ENCODE assay signal across 1 cellular context in the genomic region with DNA sequence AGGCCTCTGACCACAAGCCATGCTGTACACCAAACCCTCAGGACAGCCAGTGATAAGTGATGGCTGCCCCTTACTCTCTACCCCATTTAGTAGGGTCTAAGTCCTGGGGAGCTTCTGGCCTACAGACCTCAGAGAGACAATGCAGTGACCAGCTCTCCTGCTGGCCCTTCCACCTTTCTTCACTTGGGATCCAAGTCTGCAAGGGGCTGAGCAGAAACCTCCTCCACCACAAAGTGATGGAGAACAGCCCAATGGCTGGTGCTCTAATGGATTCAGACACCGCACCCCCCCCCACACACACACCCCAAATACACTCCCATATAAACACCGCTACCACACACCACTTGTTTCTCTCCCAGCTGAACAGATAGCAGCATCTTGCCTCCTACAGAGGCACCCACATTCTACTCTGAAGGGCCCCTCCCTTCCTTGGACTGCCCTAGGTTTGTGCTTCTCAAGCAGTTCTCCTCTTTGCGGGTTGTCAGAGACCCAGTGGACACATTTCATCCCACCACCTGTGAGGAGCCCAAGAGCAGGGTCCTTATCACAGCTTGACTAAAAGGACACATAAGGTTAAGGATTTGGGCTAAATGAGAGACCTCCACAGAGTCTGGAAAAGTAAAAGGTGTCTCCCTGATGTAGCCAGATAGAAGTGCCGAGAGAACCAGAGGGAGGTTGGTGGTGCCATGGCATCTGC.
TF ChIP-seq lines count a peak whose summit lies in the region.

No MANE protein-coding gene starts in this region.

TF ChIP-seq in HEK293, 187 proteins besides CTCF, POLR2A, EP300 and RAD21:
- peak; percentile 38; the same call in 1 of the 2 replicates for TF ChIP-seq EGR2 (tag by site-specific recombination; IDR thresholded peaks at IDR 0.05; ENCODE audit: low read depth)
- TF ChIP-seq ZNF311 (tag by site-specific recombination; IDR thresholded peaks at IDR 0.05; ENCODE audit: borderline replicate concordance): no peak
